ENCODE assay signal across 7 cellular contexts in genomic region chr1:107935396-107936064, GRCh38. TPM values are rescaled to one million over a fixed set of nuclear protein-coding genes. Genes with fewer than 3 reads are reported as not detected.
DNase-seq lines count a peak whose midpoint lies in the region; ATAC-seq, FAIRE-seq and TF ChIP-seq lines count a peak whose summit lies in the region.

No MANE protein-coding gene starts in this region.

- peaks cover 57 to 84% (median 71%) of the 10 kb centered on the region in 3 donors for H3K4me1 Mint-ChIP-seq in naive B cell

- H3K4me1 ChIP-seq in SJCRH30 (peaks cover 39% of the 10 kb centered on the region), right cardiac atrium (ENCODE audit: control insufficient read depth, insufficient read depth, low read length) (peaks cover 7% of the 10 kb centered on the region), transverse colon (peaks cover 0 to 7% (median 0%) of the 10 kb centered on the region in 4 donors)

- in situ Hi-C loops in transverse colon (cut with MboI; ENCODE audit: low pct_ligation_motif_present in 1 of 4, low pct_unique_long_range_greater_than_20kb in 1 of 4, low sequenced_read_pairs in 3 of 4), result no loop called here

- peak overlapping the region in 5 of 6 donors; percentile 56 to 87 (median 62) for H3K27ac Mint-ChIP-seq in naive B cell

- intact Hi-C loops in right cardiac atrium (cut with DNase I) (no loop called here), transverse colon (cut with DNase I; ENCODE audit: low total_unique reads) (no loop called here)

- DNase-seq in GM19239 (ENCODE audit: insufficient read length, low spot score) (peak; percentile 7), SJCRH30 (no peak), naive B cell (peak; percentile 54), right cardiac atrium (no peak), retina (no peak), transverse colon (no peak)

- no peaks in the 10 kb centered on the region for H3K9me3 Mint-ChIP-seq in naive B cell

- H3K36me3 ChIP-seq in SJCRH30 (no peaks in the 10 kb centered on the region; the same call in 1 of the 2 replicates), transverse colon (no peaks in the 10 kb centered on the region)

- H3K4me3 ChIP-seq in SJCRH30 (no peak overlapping the region), right cardiac atrium (ENCODE audit: low read length) (no peak overlapping the region), transverse colon (no peak overlapping the region)

- no peak for TF ChIP-seq POLR2A in transverse colon (IDR thresholded peaks at IDR 0.05)

- no peak for TF ChIP-seq CTCF in transverse colon (IDR thresholded peaks at IDR 0.05)

- peak overlapping the region; percentile 99 for H3K27ac ChIP-seq in SJCRH30
- no peak overlapping the region for H3K27ac ChIP-seq in right cardiac atrium (ENCODE audit: low read length)
- H3K27ac ChIP-seq in transverse colon, result no peak overlapping the region

- no peak for TF ChIP-seq EP300 in transverse colon (IDR thresholded peaks at IDR 0.05; ENCODE audit: low read depth)

- 81% methylated on average over 4 of the region's 4 CpGs for WGBS in right cardiac atrium
- 66 to 76% methylated on average over 4 of the region's 4 CpGs for WGBS in transverse colon (ENCODE audit: low coverage in 1 of 2), 2 donors

- H3K4me3 Mint-ChIP-seq in naive B cell, result peak overlapping the region in 7 of 8 donors; percentile 17 to 87 (median 54)

- ATAC-seq in HG02938 (IDR thresholded peaks at IDR 0.05; ENCODE audit: unreplicated experiment), result peak; percentile 91
- peak; percentile 96 to 98 for ATAC-seq in naive B cell (ENCODE audit: low read depth in 2 of 2)
- ATAC-seq in right cardiac atrium, result no peak

- H3K27me3 ChIP-seq in SJCRH30, result no peaks in the 10 kb centered on the region
- no peaks in the 10 kb centered on the region for H3K27me3 ChIP-seq in right cardiac atrium (ENCODE audit: control insufficient read depth, insufficient read depth)
- no peaks in the 10 kb centered on the region for H3K27me3 ChIP-seq in transverse colon

- peak; percentile 28 for FAIRE-seq in GM19239 (lab: Jason Lieb, UNC)

- H3K27me3 Mint-ChIP-seq in naive B cell, result no peaks in the 10 kb centered on the region

- H3K36me3 Mint-ChIP-seq in naive B cell, result peaks cover 0 to 5% of the 10 kb centered on the region in 2 donors

- no peaks in the 10 kb centered on the region for H3K9me3 ChIP-seq in SJCRH30 (replicated peaks)
- H3K9me3 ChIP-seq in right cardiac atrium (ENCODE audit: control insufficient read depth, low read length), result no peaks in the 10 kb centered on the region
- H3K9me3 ChIP-seq in transverse colon, result no peaks in the 10 kb centered on the region

RNA-seq across cellular contexts. Expression of gene VAV3, which starts 29.4 kb away (rescaled TPM):
- 26.7 and 35.5 TPM in 2 replicates for total RNA-seq in SJCRH30 (2014; rRNA removed; shearing (Covaris generic))
- 10 to 100 TPM; 24.8 to 45.9 (median 33.6) TPM for polyA plus RNA-seq in naive B cell (ENCODE audit: low read depth in 6 of 6)
- 1 to 10 TPM; 2.2 to 4.0 (median 3.0) TPM for total RNA-seq in right cardiac atrium
- polyA plus RNA-seq in right cardiac atrium, result 0.79 TPM
- 100 to 1,000 TPM in 3 of 4 donors, 10 to 100 TPM in 1; 44.1 to 123 (median 111) TPM for total RNA-seq in transverse colon

Comparison
In these comparisons a context has a peak if more than half of its experiments do, and no peak if none do; other contexts are left out.
1. DNase-seq: peak in GM19239 (single experiment) and naive B cell (single experiment); none in SJCRH30 (0 of 2), right cardiac atrium (0 of 3), retina (single experiment) and transverse colon (single experiment).
2. ATAC-seq: peak in HG02938 (single experiment) and naive B cell (2 of 2); none in right cardiac atrium (0 of 2).